Comparison of ENCODE assay signal across 15 cellular contexts in genomic region chr3:126156468-126156867, GRCh38. TPM values are rescaled to one million over a fixed set of nuclear protein-coding genes. Genes with fewer than 3 reads are reported as not detected.
A peak's percentile ranks its signal among the peaks of the same experiment; 100 is the strongest.
DNase-seq lines count a peak whose midpoint lies in the region; ATAC-seq and TF ChIP-seq lines count a peak whose summit lies in the region.
"Had no signal": no experiment of that assay in that cellular context is flagged by ENCODE, and none has a peak within 500 bp of the region (broad histone marks: within the 10 kb centered on the region; RNA-seq: fewer than 3 reads in every experiment).

No MANE protein-coding gene starts in this region.

- H3K27ac ChIP-seq in neuronal stem cell (replicated peaks; ENCODE audit: low read length) = no peak overlapping the region
- H3K27ac ChIP-seq: SJSA1, VCaP had no signal

- no peaks in the 10 kb centered on the region for H3K9me3 ChIP-seq in neuronal stem cell (replicated peaks in 1 of 2; ENCODE audit: control insufficient read depth in 2 of 2, insufficient read depth in 1 of 2, low read depth in 1 of 2, low read length in 2 of 2)
- H3K9me3 ChIP-seq: SJSA1 had no signal

- no peak overlapping the region for H3K9ac ChIP-seq in neuronal stem cell (ENCODE audit: low read depth, low read length, poor library complexity)

- no peak overlapping the region for H3K4me3 ChIP-seq in neuronal stem cell (ENCODE audit: low read length in 2 of 2)
- H3K4me3 ChIP-seq: SJSA1 had no signal

- H2BK15ac ChIP-seq in neuronal stem cell (ENCODE audit: low read length) = no peak overlapping the region

- H3K27me3 Mint-ChIP-seq in activated CD4-positive, alpha-beta memory T cell treated with anti-CD3 and anti-CD28 coated beads, Interleukin-2, amount 10 ng/mL, durations not matched to agents 7 days and 5 days = no peaks in the 10 kb centered on the region
- H3K27me3 Mint-ChIP-seq in type B pancreatic cell = no peaks in the 10 kb centered on the region

- POLR2A ChIA-PET in activated CD4-positive, alpha-beta memory T cell treated with anti-CD3 and anti-CD28 coated beads, Interleukin-2, amount 10 ng/mL, durations not matched to agents 7 days and 5 days (lab: Charles Lee) = no interaction called here

- H4K8ac ChIP-seq in neuronal stem cell (ENCODE audit: low read depth, low read length) = no peak overlapping the region

- DNase-seq in NCI-H82 (lab: John Stamatoyannopoulos, UW) (peak; percentile 22), NCI-H82 treated with DMSO at 0.1 percent for 48 hours (lab: John Stamatoyannopoulos, UW; ENCODE audit: unreplicated experiment) (no peak), neuronal stem cell (ENCODE audit: low spot score) (no peak), type B pancreatic cell (ENCODE audit: extremely low spot score, unreplicated experiment) (no peak), NCI-H1105 treated with DMSO at 0.1 percent for 48 hours (lab: John Stamatoyannopoulos, UW) (no peak)
- peak; percentile 11 for DNase-seq in activated CD4-positive, alpha-beta memory T cell treated with anti-CD3 and anti-CD28 coated beads, Interleukin-2, amount 10 ng/mL, durations not matched to agents 7 days and 5 days
- DNase-seq: activated T-cell treated with anti-CD3 and anti-CD28 coated beads, Interleukin-2, amount 50 U/mL, for 72 hours; COR-L47; hippocampal formation; left ventricle myocardium superior; NCI-H1436 had no signal

- no peak for TF ChIP-seq CTCF in type B pancreatic cell (conservative IDR thresholded peaks at IDR 0.05)

- peak overlapping the region; percentile 52 for H2AFZ ChIP-seq in neuronal stem cell (ENCODE audit: low read length)

- H3K36me3 Mint-ChIP-seq in activated CD4-positive, alpha-beta memory T cell treated with anti-CD3 and anti-CD28 coated beads, Interleukin-2, amount 10 ng/mL, durations not matched to agents 7 days and 5 days (ENCODE audit: low read depth) = no peaks in the 10 kb centered on the region
- no peaks in the 10 kb centered on the region for H3K36me3 Mint-ChIP-seq in type B pancreatic cell

- no peak for TF ChIP-seq EP300 in Ishikawa (IDR thresholded peaks at IDR 0.05; ENCODE audit: borderline replicate concordance)

- no peaks in the 10 kb centered on the region for H3K9me3 Mint-ChIP-seq in activated CD4-positive, alpha-beta memory T cell treated with anti-CD3 and anti-CD28 coated beads, Interleukin-2, amount 10 ng/mL, durations not matched to agents 7 days and 5 days
- no peaks in the 10 kb centered on the region for H3K9me3 Mint-ChIP-seq in type B pancreatic cell
- H3K9me3 Mint-ChIP-seq: activated T-cell treated with anti-CD3 and anti-CD28 coated beads, Interleukin-2, amount 50 U/mL, for 72 hours had no signal

- H3K4me1 Mint-ChIP-seq in activated CD4-positive, alpha-beta memory T cell treated with anti-CD3 and anti-CD28 coated beads, Interleukin-2, amount 10 ng/mL, durations not matched to agents 7 days and 5 days = no peaks in the 10 kb centered on the region
- peaks cover 16% of the 10 kb centered on the region for H3K4me1 Mint-ChIP-seq in type B pancreatic cell (ENCODE audit: unreplicated experiment)

- no peak overlapping the region for H3K14ac ChIP-seq in neuronal stem cell (ENCODE audit: low read length)

- WGBS in neuronal stem cell (ENCODE audit: extremely low coverage in 2 of 2, insufficient read length in 2 of 2, insufficient replicate concordance in 1 of 2), 2 donors = no CpG with 5 or more reads among the region's 8 CpGs

- H3K27me3 ChIP-seq in neuronal stem cell (ENCODE audit: control insufficient read depth in 3 of 3, insufficient read depth in 3 of 3, low read depth in 1 of 3, low read length in 3 of 3) = peaks cover 0 to 8% (median 0%) of the 10 kb centered on the region in 3 experiments
- H3K27me3 ChIP-seq: SJSA1 had no signal

- H3K23ac ChIP-seq in neuronal stem cell (ENCODE audit: low read depth, low read length, poor library complexity) = no peak overlapping the region

- CTCF ChIA-PET in activated CD4-positive, alpha-beta memory T cell treated with anti-CD3 and anti-CD28 coated beads, Interleukin-2, amount 10 ng/mL, durations not matched to agents 7 days and 5 days (lab: Charles Lee) = no interaction called here

- no peak overlapping the region for H2BK12ac ChIP-seq in neuronal stem cell (ENCODE audit: low read length)

- H4K91ac ChIP-seq in neuronal stem cell (ENCODE audit: low read depth, low read length, poor library complexity) = no peak overlapping the region

- H3K18ac ChIP-seq in neuronal stem cell (ENCODE audit: low read length) = peak overlapping the region; percentile 66

- H3K4me2 ChIP-seq in neuronal stem cell (ENCODE audit: insufficient read depth, low read length, poor library complexity, severe bottlenecking) = no peak overlapping the region

- H3K4ac ChIP-seq in neuronal stem cell (ENCODE audit: low read length) = no peak overlapping the region

- no peak overlapping the region for H2AK5ac ChIP-seq in neuronal stem cell (ENCODE audit: low read depth, low read length)

- H3K79me1 ChIP-seq in neuronal stem cell (ENCODE audit: low read depth, low read length) = no peaks in the 10 kb centered on the region

- H3K27ac Mint-ChIP-seq in activated CD4-positive, alpha-beta memory T cell treated with anti-CD3 and anti-CD28 coated beads, Interleukin-2, amount 10 ng/mL, durations not matched to agents 7 days and 5 days = no peak overlapping the region
- H3K27ac Mint-ChIP-seq in type B pancreatic cell = no peak overlapping the region
- H3K27ac Mint-ChIP-seq: activated T-cell treated with anti-CD3 and anti-CD28 coated beads, Interleukin-2, amount 50 U/mL, for 72 hours had no signal

- H3K36me3 ChIP-seq in neuronal stem cell (replicated peaks in 1 of 2; ENCODE audit: control insufficient read depth in 2 of 2, insufficient read depth in 2 of 2, low read length in 2 of 2) = no peaks in the 10 kb centered on the region
- H3K36me3 ChIP-seq: SJSA1 had no signal

- peaks cover 0 to 5% of the 10 kb centered on the region in 2 donors for H3K4me1 ChIP-seq in neuronal stem cell (ENCODE audit: control insufficient read depth in 2 of 2, insufficient read depth in 1 of 2, low read depth in 1 of 2, low read length in 2 of 2)
- H3K4me1 ChIP-seq: SJSA1 had no signal

- no peak overlapping the region for H2BK5ac ChIP-seq in neuronal stem cell (ENCODE audit: low read length)

- no peak overlapping the region for H2BK120ac ChIP-seq in neuronal stem cell (ENCODE audit: low read depth, low read length)

- TF ChIP-seq RAD21 in Ishikawa (IDR thresholded peaks at IDR 0.05; ENCODE audit: low read depth) = no peak

- ATAC-seq in HG02763 (IDR thresholded peaks at IDR 0.05; ENCODE audit: unreplicated experiment) = no peak
- ATAC-seq: activated T-cell treated with anti-CD3 and anti-CD28 coated beads, Interleukin-2, amount 50 U/mL, for 72 hours; left ventricle myocardium superior had no signal

- H3K4me3 Mint-ChIP-seq in activated CD4-positive, alpha-beta memory T cell treated with anti-CD3 and anti-CD28 coated beads, Interleukin-2, amount 10 ng/mL, durations not matched to agents 7 days and 5 days = no peak overlapping the region
- H3K4me3 Mint-ChIP-seq in type B pancreatic cell = no peak overlapping the region
- H3K4me3 Mint-ChIP-seq: activated T-cell treated with anti-CD3 and anti-CD28 coated beads, Interleukin-2, amount 50 U/mL, for 72 hours had no signal

TF ChIP-seq in Ishikawa, 13 proteins besides CTCF, POLR2A, EP300 and RAD21:
- TF ChIP-seq YY1 (IDR thresholded peaks at IDR 0.05; ENCODE audit: low read depth) (no peak), USF1 (IDR thresholded peaks at IDR 0.05) (peak; percentile 86)

RNA-seq across cellular contexts. Expression of gene ALDH1L1, which starts 23.9 kb away (rescaled TPM):
- total RNA-seq in activated CD4-positive, alpha-beta memory T cell treated with anti-CD3 and anti-CD28 coated beads, Interleukin-2, amount 10 ng/mL, durations not matched to agents 7 days and 5 days = not detected
- polyA plus RNA-seq in neuronal stem cell (2013, experiment 1 of 2) = 0.57 TPM
- 0.60 TPM for polyA plus RNA-seq in neuronal stem cell (2013, experiment 2 of 2)
- 5.0 and 10.2 TPM in 2 replicates for total RNA-seq in type B pancreatic cell (ENCODE audit: low replicate concordance)
- total RNA-seq: SJSA1 had no signal

Comparison
In these comparisons a context has a peak if more than half of its experiments do, and no peak if none do; other contexts are left out.
1. DNase-seq: peak in NCI-H82 (single experiment) and activated CD4-positive, alpha-beta memory T cell treated with anti-CD3 and anti-CD28 coated beads, Interleukin-2, amount 10 ng/mL, durations not matched to agents 7 days and 5 days (single experiment); none in NCI-H82 treated with DMSO at 0.1 percent for 48 hours (single experiment), neuronal stem cell (single experiment), type B pancreatic cell (single experiment) and NCI-H1105 treated with DMSO at 0.1 percent for 48 hours (single experiment).